In genomic region chr3:30919600-30919999, GRCh38 we compare ENCODE assay signal across 5 cellular contexts. TPM values are rescaled to one million over a fixed set of nuclear protein-coding genes. Genes with fewer than 3 reads are reported as not detected.
"Had no signal": no experiment of that assay in that cellular context is flagged by ENCODE, and none has a peak within 500 bp of the region (broad histone marks: within the 10 kb centered on the region; RNA-seq: fewer than 3 reads in every experiment).

No MANE protein-coding gene starts in this region.

- H3K27ac Mint-ChIP-seq: GM23338, H9 had no signal

- H2AFZ ChIP-seq: GM23338 had no signal

- H3K4me3 ChIP-seq: GM23338 had no signal

- H3K4me3 Mint-ChIP-seq: GM23338, H9 had no signal

- DNase-seq: H9, HCEC 1CT, IMR-90 had no signal

- ATAC-seq: GM23338 had no signal

- H3K4me1 Mint-ChIP-seq: GM23338, H9 had no signal

- H3K4me2 ChIP-seq: GM23338 had no signal

RNA-seq across cellular contexts. Expression of gene GADL1, which starts 25.1 kb away (rescaled TPM):
- total RNA-seq: HT-29, IMR-90 had no signal
